18 cellular contexts compared by ENCODE assay signal in genomic region chr4:107482546-107482945, GRCh38.
DNase-seq lines count a peak whose midpoint lies in the region; ATAC-seq, FAIRE-seq and TF ChIP-seq lines count a peak whose summit lies in the region.
"Had no signal": no experiment of that assay in that cellular context is flagged by ENCODE, and none has a peak within 500 bp of the region (broad histone marks: within the 10 kb centered on the region; RNA-seq: fewer than 3 reads in every experiment).

No MANE protein-coding gene starts in this region.

- H3K4me3 ChIP-seq in GM23338 (no peak overlapping the region), H1 (ENCODE audit: extremely low read depth in 1 of 4, insufficient read depth in 2 of 4, low read depth in 3 of 4, low read length in 4 of 4) (no peak overlapping the region), lower lobe of right lung (no peak overlapping the region)
- H3K4me3 ChIP-seq: GM12878, GM23248, HAP-1 had no signal

- ATAC-seq in GM23338: no peak
- peak; percentile 8 for ATAC-seq in esophagus mucosa
- no peak for ATAC-seq in lower lobe of right lung
- ATAC-seq: GM12878 had no signal

- no peak for TF ChIP-seq RAD21 in H1 (IDR thresholded peaks at IDR 0.05 in 1 of 2, conservative IDR thresholded peaks at IDR 0.05 in 1 of 2; ENCODE audit: low read depth in 2 of 2, low read length in 2 of 2)

- no peaks in the 10 kb centered on the region for H3K27me3 ChIP-seq in GM23338 (ENCODE audit: insufficient read depth)
- no peaks in the 10 kb centered on the region for H3K27me3 ChIP-seq in H1 (replicated peaks in 1 of 4; ENCODE audit: control insufficient read depth in 3 of 4, extremely low read depth in 1 of 4, insufficient read depth in 3 of 4, low read length in 3 of 4)
- no peaks in the 10 kb centered on the region for H3K27me3 ChIP-seq in lower lobe of right lung (ENCODE audit: low read depth)

- H3K4me2 ChIP-seq in GM23338: no peak overlapping the region
- no peak overlapping the region for H3K4me2 ChIP-seq in H1 (ENCODE audit: insufficient read depth in 1 of 2, low read depth in 2 of 2, low read length in 2 of 2)

- H2BK20ac ChIP-seq in H1 (ENCODE audit: low read length): no peak overlapping the region

- H3K23ac ChIP-seq in H1 (ENCODE audit: insufficient read length): no peak overlapping the region

- no peak for TF ChIP-seq CTCF in GM23338 (conservative IDR thresholded peaks at IDR 0.05; ENCODE audit: low read depth in 2 of 2)
- no peak for TF ChIP-seq CTCF in H1 (IDR thresholded peaks at IDR 0.05; ENCODE audit: control extremely low read depth in 1 of 3, insufficient read depth in 1 of 3, low read depth in 1 of 3, low read length in 3 of 3)
- no peak for TF ChIP-seq CTCF in lower lobe of right lung (IDR thresholded peaks at IDR 0.05)

- H3K9me3 ChIP-seq in H1 (ENCODE audit: insufficient read depth in 2 of 2, low read depth in 1 of 2, low read length in 1 of 2) (no peaks in the 10 kb centered on the region; a peak in 1 of 4 replicates), lower lobe of right lung (peaks cover 26% of the 10 kb centered on the region)
- H3K9me3 ChIP-seq: Caco-2, HAP-1 had no signal

- no peaks in the 10 kb centered on the region for H3K4me1 ChIP-seq in GM23338 (ENCODE audit: insufficient read depth)
- H3K4me1 ChIP-seq in H1 (replicated peaks in 1 of 4; ENCODE audit: control insufficient read depth in 3 of 4, insufficient read depth in 4 of 4, low read length in 3 of 4): no peaks in the 10 kb centered on the region
- H3K4me1 ChIP-seq in lower lobe of right lung: no peaks in the 10 kb centered on the region
- H3K4me1 ChIP-seq: Caco-2, HAP-1 had no signal

- WGBS in H1 (ENCODE audit: extremely low coverage in 1 of 2, insufficient coverage in 1 of 2, insufficient read length in 1 of 2, insufficient replicate concordance in 2 of 2, low coverage in 1 of 2, low lambda C conversion rate in 2 of 2, missing lambda C conversion rate in 1 of 2), 2 experiments: 95% methylated on average over 2 of the region's 2 CpGs; no CpG with 5 or more reads in 1 of the 2 experiments

- H2BK120ac ChIP-seq in H1 (replicated peaks; ENCODE audit: low read depth, low read length): no peak overlapping the region

- H3K79me2 ChIP-seq in GM23338 (replicated peaks; ENCODE audit: insufficient read depth): no peaks in the 10 kb centered on the region
- no peaks in the 10 kb centered on the region for H3K79me2 ChIP-seq in H1 (ENCODE audit: control insufficient read depth in 1 of 2, insufficient read depth in 2 of 2, low read length in 2 of 2)

- H3K27ac ChIP-seq in GM23338 (ENCODE audit: low read depth): no peak overlapping the region
- H3K27ac ChIP-seq in H1 (ENCODE audit: low read depth, low read length): no peak overlapping the region
- H3K27ac ChIP-seq in lower lobe of right lung: no peak overlapping the region
- H3K27ac ChIP-seq: GM23248 had no signal

- H3K4ac ChIP-seq in H1 (replicated peaks; ENCODE audit: insufficient read length, low read depth, low read length): no peak overlapping the region

- H4K5ac ChIP-seq in H1 (ENCODE audit: insufficient read length, low read depth, low read length): no peak overlapping the region

- intact Hi-C loops in lower lobe of right lung (cut with DNase I): no loop called here

- peaks cover 4% of the 10 kb centered on the region; the same call in 1 of the 2 replicates for H3K9me2 ChIP-seq in GM23338 (ENCODE audit: insufficient read depth)

- H3K36me3 ChIP-seq in GM23338 (ENCODE audit: insufficient read depth) (no peaks in the 10 kb centered on the region), H1 (ENCODE audit: control insufficient read depth in 2 of 4, insufficient read depth in 4 of 4, low read length in 3 of 4) (no peaks in the 10 kb centered on the region), lower lobe of right lung (no peaks in the 10 kb centered on the region)
- H3K36me3 ChIP-seq: HAP-1 had no signal

- H3K9me3 Mint-ChIP-seq in GM23338: peaks cover 17% of the 10 kb centered on the region; the same call in 2 of the 3 replicates

- CTCF ChIA-PET in H1 (lab: Charles Lee; ENCODE audit: partially characterized antibody): interaction anchor here (0.6 to 1.8 kb wide), 3 partner anchors 13 to 1112 kb away, joined by 3 to 4 read pairs (median 4); no protein-coding TSS in a partner anchor

- H3F3A ChIP-seq in GM23338 (replicated peaks; ENCODE audit: low read depth): no peaks in the 10 kb centered on the region

- peaks cover 4% of the 10 kb centered on the region for H3K27me3 Mint-ChIP-seq in GM23338 (ENCODE audit: insufficient read depth, low read depth, poor library complexity)

- peaks cover 6% of the 10 kb centered on the region; the same call in 1 of the 3 replicates for H3K36me3 Mint-ChIP-seq in GM23338 (ENCODE audit: low read depth)
- H3K36me3 Mint-ChIP-seq: CD4-positive, alpha-beta memory T cell had no signal

- H3K18ac ChIP-seq in H1 (ENCODE audit: extremely low read depth, low read length): no peak overlapping the region

- no peak overlapping the region for H2AK5ac ChIP-seq in H1 (ENCODE audit: low read depth, low read length)

- no peaks in the 10 kb centered on the region for H3K79me1 ChIP-seq in H1 (ENCODE audit: low read depth, low read length)

- TF ChIP-seq EP300 in H1 (IDR thresholded peaks at IDR 0.05; ENCODE audit: borderline replicate concordance in 1 of 2, low read depth in 2 of 2, low read length in 2 of 2): no peak

- no peak overlapping the region for H3K56ac ChIP-seq in H1 (replicated peaks; ENCODE audit: insufficient read length, low read depth, low read length)

- no peak overlapping the region for H3K4me3 Mint-ChIP-seq in GM23338
- H3K4me3 Mint-ChIP-seq: CD4-positive, alpha-beta memory T cell; HFFc6 had no signal

- no peak overlapping the region for H3K27ac Mint-ChIP-seq in GM23338
- H3K27ac Mint-ChIP-seq: CD4-positive, alpha-beta memory T cell; HFFc6 had no signal

- H2BK5ac ChIP-seq in H1 (ENCODE audit: low read depth, low read length): no peak overlapping the region

- H3K14ac ChIP-seq in H1 (ENCODE audit: insufficient read length): no peak overlapping the region

- no peak overlapping the region for H4K91ac ChIP-seq in H1 (replicated peaks; ENCODE audit: insufficient read length, low read length)

- H3K4me1 Mint-ChIP-seq in GM23338: no peaks in the 10 kb centered on the region
- H3K4me1 Mint-ChIP-seq: CD4-positive, alpha-beta memory T cell had no signal

- H3K9ac ChIP-seq in H1 (replicated peaks in 1 of 4; ENCODE audit: extremely low read depth in 1 of 4, low read depth in 3 of 4, low read length in 3 of 4): no peak overlapping the region
- H3K9ac ChIP-seq: GM23248 had no signal

- POLR2A ChIA-PET in H1 (lab: Charles Lee; ENCODE audit: partially characterized antibody): no interaction called here

- TF ChIP-seq POLR2A in H1 (IDR thresholded peaks at IDR 0.05; ENCODE audit: control extremely low read depth in 1 of 2, low read depth in 2 of 2, low read length in 2 of 2): no peak

- FAIRE-seq in H1 (lab: Jason Lieb, UNC): no peak
- FAIRE-seq: GM12878, GM19239, H54 had no signal

- no peaks in the 10 kb centered on the region for H3K23me2 ChIP-seq in H1 (ENCODE audit: low read depth, low read length)

- no peak overlapping the region for H4K8ac ChIP-seq in H1 (ENCODE audit: extremely low read depth, insufficient read depth, low read length)

- 0 out of 2 replicates have a peak overlapping the region, but pooled peaks have one; percentile 47 for H2AFZ ChIP-seq in GM23338
- H2AFZ ChIP-seq in H1 (ENCODE audit: low read length): peak overlapping the region; percentile 92
- H2AFZ ChIP-seq: GM23248 had no signal

- H2BK12ac ChIP-seq in H1 (ENCODE audit: low read depth, low read length): no peak overlapping the region

- DNase-seq in GM23338 (ENCODE audit: low spot score): no peak
- DNase-seq in H1 (ENCODE audit: low read depth in 1 of 2, low spot score in 2 of 2): no peak
- no peak for DNase-seq in lower lobe of right lung
- DNase-seq in HPDE6-E6E7 (ENCODE audit: extremely low spot score): no peak
- no peak for DNase-seq in COLO829 (ENCODE audit: low spot score)
- DNase-seq: C1 segment of cervical spinal cord; Caco-2; CD4-positive, alpha-beta memory T cell; DMS153; DND-41; GDM1; GM23248; HFFc6 had no signal

- H4K20me1 ChIP-seq in GM23338 (replicated peaks; ENCODE audit: insufficient read depth) (no peaks in the 10 kb centered on the region), H1 (replicated peaks in 1 of 2; ENCODE audit: control insufficient read depth in 1 of 2, insufficient read depth in 2 of 2, low read length in 2 of 2) (no peaks in the 10 kb centered on the region)

- H2BK15ac ChIP-seq in H1 (ENCODE audit: low read length): no peak overlapping the region

TF ChIP-seq in GM23338, 12 proteins besides CTCF, POLR2A, EP300 and RAD21 (continues in another document):
- TF ChIP-seq STAT1 (IDR thresholded peaks at IDR 0.05; ENCODE audit: unreplicated experiment): no peak
- TF ChIP-seq CREB1 (CRISPR knock-in tag; IDR thresholded peaks at IDR 0.05; ENCODE audit: low read depth): no peak

TF ChIP-seq in H1, 55 proteins besides CTCF, POLR2A, EP300 and RAD21:
- no peak for TF ChIP-seq SRF (IDR thresholded peaks at IDR 0.05; ENCODE audit: low read depth, low read length)
- no peak for TF ChIP-seq SIRT6 (IDR thresholded peaks at IDR 0.05; ENCODE audit: low read length)
- no peak for TF ChIP-seq GTF2F1 (IDR thresholded peaks at IDR 0.05; ENCODE audit: borderline replicate concordance, low read depth, low read length)
- TF ChIP-seq TCF12 (IDR thresholded peaks at IDR 0.05; ENCODE audit: low read depth, low read length): no peak
- TF ChIP-seq SP1 (IDR thresholded peaks at IDR 0.05; ENCODE audit: low read depth, low read length): no peak
- TF ChIP-seq TAF1 (IDR thresholded peaks at IDR 0.05; ENCODE audit: low read depth, low read length): no peak
- no peak for TF ChIP-seq POLR2AphosphoS5 (IDR thresholded peaks at IDR 0.05; ENCODE audit: low read depth, low read length)
- no peak for TF ChIP-seq KDM5A (IDR thresholded peaks at IDR 0.05; ENCODE audit: low read length)
- TF ChIP-seq CBX8 (IDR thresholded peaks at IDR 0.05; ENCODE audit: borderline replicate concordance, low read depth, low read length): no peak
- no peak for TF ChIP-seq RNF2 (IDR thresholded peaks at IDR 0.05; ENCODE audit: borderline replicate concordance, low read depth, low read length, missing control alignments, poor library complexity, severe bottlenecking)
- no peak for TF ChIP-seq SP4 (IDR thresholded peaks at IDR 0.05; ENCODE audit: low read length)
- TF ChIP-seq MAFK (IDR thresholded peaks at IDR 0.05; ENCODE audit: low read depth, low read length): no peak
- no peak for TF ChIP-seq EZH2 (IDR thresholded peaks at IDR 0.05; ENCODE audit: low read depth, low read length, severe bottlenecking)
- no peak for TF ChIP-seq POU5F1 (IDR thresholded peaks at IDR 0.05; ENCODE audit: low read depth, low read length)
- TF ChIP-seq SIX5 (IDR thresholded peaks at IDR 0.05; ENCODE audit: low read depth, low read length): no peak
- no peak for TF ChIP-seq CBX5 (IDR thresholded peaks at IDR 0.05; ENCODE audit: low read depth, low read length)
- TF ChIP-seq RBBP5 (IDR thresholded peaks at IDR 0.05; ENCODE audit: borderline replicate concordance, low read depth, low read length): no peak
- TF ChIP-seq SUZ12 (IDR thresholded peaks at IDR 0.05; ENCODE audit: low read length): no peak
